ENCODE assay signal across 25 cellular contexts in genomic region chr5:152146566-152146965, GRCh38.
"Had no signal": no experiment of that assay in that cellular context is flagged by ENCODE, and none has a peak within 500 bp of the region (broad histone marks: within the 10 kb centered on the region; RNA-seq: fewer than 3 reads in every experiment).

No MANE protein-coding gene starts in this region.

- H3K27me3 ChIP-seq: ovary, right atrium auricular region, right lobe of liver, testis, thyroid gland, transverse colon, upper lobe of left lung, vagina had no signal

- H3K36me3 Mint-ChIP-seq: naive thymus-derived CD4-positive, alpha-beta T cell; natural killer cell treated with Interleukin-12 subunit alpha and Interleukin-12 subunit beta and Interleukin-15 and Interleukin-18, amount 100 ng/mL, for 72 hours; stimulated activated memory B cell treated with anti-CD40 and anti-IgM and Interleukin-4, amounts not matched to agents 10 μg/mL and 1 μg/mL and 100 μg/mL, for 72 hours had no signal

- H3K27ac Mint-ChIP-seq: naive thymus-derived CD4-positive, alpha-beta T cell; natural killer cell treated with Interleukin-12 subunit alpha and Interleukin-12 subunit beta and Interleukin-15 and Interleukin-18, amount 100 ng/mL, for 72 hours; progenitor cell of endocrine pancreas; stimulated activated memory B cell treated with anti-CD40 and anti-IgM and Interleukin-4, amounts not matched to agents 10 μg/mL and 1 μg/mL and 100 μg/mL, for 72 hours; stimulated activated naive CD8-positive, alpha-beta T cell treated with anti-CD3 and anti-CD28 coated beads, Interleukin-15, amount 100 ng/mL, for 72 hours had no signal

- H3K36me3 ChIP-seq: left ventricle myocardium inferior, ovary, right atrium auricular region, right lobe of liver, thyroid gland, transverse colon, upper lobe of left lung, vagina had no signal

- H3K4me2 ChIP-seq: smooth muscle cell had no signal

- ATAC-seq: mucosa of descending colon; naive thymus-derived CD4-positive, alpha-beta T cell; natural killer cell treated with Interleukin-12 subunit alpha and Interleukin-12 subunit beta and Interleukin-15 and Interleukin-18, amount 100 ng/mL, for 72 hours; right lobe of liver; stimulated activated memory B cell treated with anti-CD40 and anti-IgM and Interleukin-4, amounts not matched to agents 10 μg/mL and 1 μg/mL and 100 μg/mL, for 72 hours; stimulated activated naive CD8-positive, alpha-beta T cell treated with anti-CD3 and anti-CD28 coated beads, Interleukin-15, amount 100 ng/mL, for 72 hours had no signal

- H3K9me3 Mint-ChIP-seq: naive thymus-derived CD4-positive, alpha-beta T cell; natural killer cell treated with Interleukin-12 subunit alpha and Interleukin-12 subunit beta and Interleukin-15 and Interleukin-18, amount 100 ng/mL, for 72 hours; stimulated activated memory B cell treated with anti-CD40 and anti-IgM and Interleukin-4, amounts not matched to agents 10 μg/mL and 1 μg/mL and 100 μg/mL, for 72 hours; stimulated activated naive CD8-positive, alpha-beta T cell treated with anti-CD3 and anti-CD28 coated beads, Interleukin-15, amount 100 ng/mL, for 72 hours had no signal

- H3K27me3 Mint-ChIP-seq: stimulated activated memory B cell treated with anti-CD40 and anti-IgM and Interleukin-4, amounts not matched to agents 10 μg/mL and 1 μg/mL and 100 μg/mL, for 72 hours; stimulated activated naive CD8-positive, alpha-beta T cell treated with anti-CD3 and anti-CD28 coated beads, Interleukin-15, amount 100 ng/mL, for 72 hours had no signal

- H3K4me1 Mint-ChIP-seq: naive thymus-derived CD4-positive, alpha-beta T cell; stimulated activated naive CD8-positive, alpha-beta T cell treated with anti-CD3 and anti-CD28 coated beads, Interleukin-15, amount 100 ng/mL, for 72 hours had no signal

- H3K4me1 ChIP-seq: left ventricle myocardium inferior, right atrium auricular region, right lobe of liver, testis, thyroid gland, transverse colon, upper lobe of left lung, vagina had no signal

- H3K4me3 Mint-ChIP-seq: naive thymus-derived CD4-positive, alpha-beta T cell; natural killer cell treated with Interleukin-12 subunit alpha and Interleukin-12 subunit beta and Interleukin-15 and Interleukin-18, amount 100 ng/mL, for 72 hours; stimulated activated memory B cell treated with anti-CD40 and anti-IgM and Interleukin-4, amounts not matched to agents 10 μg/mL and 1 μg/mL and 100 μg/mL, for 72 hours; stimulated activated naive CD8-positive, alpha-beta T cell treated with anti-CD3 and anti-CD28 coated beads, Interleukin-15, amount 100 ng/mL, for 72 hours had no signal

- H3K4me3 ChIP-seq: left ventricle myocardium inferior, lung, mucosa of descending colon, ovary, right atrium auricular region, right lobe of liver, smooth muscle cell, testis, thyroid gland, transverse colon, upper lobe of left lung, vagina had no signal

- H3K27ac ChIP-seq: left ventricle myocardium inferior, ovary, right atrium auricular region, right lobe of liver, testis, thyroid gland, transverse colon, upper lobe of left lung, vagina had no signal

- DNase-seq: islet precursor cell; left ventricle myocardium inferior; midbrain; mucosa of descending colon; naive thymus-derived CD4-positive, alpha-beta T cell; ovary; right lobe of liver; stimulated activated CD4-positive, alpha-beta T cell treated with anti-CD3 and anti-CD28 coated beads, Interleukin-1b, Interleukin-23, amount 100 ng/mL, for 48 hours; stimulated activated CD4-positive, alpha-beta T cell treated with anti-CD3 and anti-CD28 coated beads, Interleukin-2, amount 100 ng/mL, for 48 hours; stimulated activated CD4-positive, alpha-beta T cell treated with anti-CD3 and anti-CD28 coated beads, Interleukin-4, amount 100 ng/mL, for 4 hours; stimulated activated CD8-positive, alpha-beta memory T cell treated with anti-CD3 and anti-CD28 coated beads, Interleukin-4, amount 100 ng/mL, for 48 hours; stimulated activated naive CD4-positive, alpha-beta T cell treated with Interleukin-2 at 50 U/mL for 16 hours; stimulated activated naive CD8-positive, alpha-beta T cell treated with anti-CD3 and anti-CD28 coated beads, Interleukin-15, amount 100 ng/mL, for 72 hours; substantia nigra; testis; thyroid gland; transverse colon; upper lobe of left lung had no signal
